21 cellular contexts compared by ENCODE assay signal in the genomic region with DNA sequence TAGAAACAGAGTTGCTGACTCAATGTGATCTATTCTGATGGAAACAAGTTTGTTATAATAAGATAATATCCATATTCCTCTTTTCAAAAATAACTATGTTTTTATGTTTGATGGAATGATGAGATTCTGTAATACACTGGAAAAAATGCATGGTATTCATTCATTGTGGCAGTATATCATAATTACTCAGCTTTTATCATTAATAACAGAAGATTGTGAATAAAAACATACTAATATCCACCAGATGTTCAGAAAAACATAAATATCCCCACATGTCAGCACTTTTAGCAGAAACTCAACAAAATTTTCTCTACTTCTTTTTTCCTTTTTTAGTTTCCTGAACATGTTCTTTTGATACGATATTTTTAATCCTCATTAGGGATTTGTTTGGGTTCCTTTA.
"Had no signal": no experiment of that assay in that cellular context is flagged by ENCODE, and none has a peak within 500 bp of the region (broad histone marks: within the 10 kb centered on the region; RNA-seq: fewer than 3 reads in every experiment).

No MANE protein-coding gene starts in this region.

- H3K4me1 ChIP-seq: spleen, upper lobe of right lung had no signal

- ATAC-seq: activated CD8-positive, alpha-beta T cell treated with anti-CD3 and anti-CD28 coated beads for 36 hours; left cardiac atrium; naive thymus-derived CD8-positive, alpha-beta T cell; stimulated activated memory B cell treated with anti-CD40 and anti-IgM and Interleukin-4, amounts not matched to agents 10 μg/mL and 1 μg/mL and 100 μg/mL, for 72 hours; upper lobe of right lung had no signal

- H3K4me3 Mint-ChIP-seq: activated CD8-positive, alpha-beta T cell treated with anti-CD3 and anti-CD28 coated beads for 36 hours; activated naive CD8-positive, alpha-beta T cell treated with anti-CD3 and anti-CD28 coated beads, Interleukin-2, amount 10 ng/mL, durations not matched to agents 7 days and 5 days; brain; endodermal cell; naive thymus-derived CD8-positive, alpha-beta T cell; stimulated activated memory B cell treated with anti-CD40 and anti-IgM and Interleukin-4, amounts not matched to agents 10 μg/mL and 1 μg/mL and 100 μg/mL, for 72 hours had no signal

- H3K4me1 Mint-ChIP-seq: activated naive CD8-positive, alpha-beta T cell treated with anti-CD3 and anti-CD28 coated beads, Interleukin-2, amount 10 ng/mL, durations not matched to agents 7 days and 5 days; brain; naive thymus-derived CD8-positive, alpha-beta T cell; stimulated activated memory B cell treated with anti-CD40 and anti-IgM and Interleukin-4, amounts not matched to agents 10 μg/mL and 1 μg/mL and 100 μg/mL, for 72 hours had no signal

- H3K9me3 ChIP-seq: spleen, thoracic aorta, upper lobe of right lung had no signal

- H3K4me3 ChIP-seq: dorsolateral prefrontal cortex, spleen, thoracic aorta, upper lobe of right lung had no signal

- DNase-seq: activated CD4-positive, alpha-beta T cell treated with anti-CD3 and anti-CD28 coated beads for 48 hours; activated CD4-positive, CD25-positive, alpha-beta regulatory T cell; activated CD8-positive, alpha-beta T cell treated with anti-CD3 and anti-CD28 coated beads for 36 hours; activated naive CD4-positive, alpha-beta T cell treated with Interleukin-2 at 50 U/mL for 16 hours; activated naive CD8-positive, alpha-beta T cell treated with anti-CD3 and anti-CD28 coated beads, Interleukin-2, amount 10 ng/mL, durations not matched to agents 7 days and 5 days; activated T-cell treated with anti-CD3 and anti-CD28 coated beads, Interleukin-2, amount 50 U/mL, for 1 hour; caudate nucleus; dorsolateral prefrontal cortex; endodermal cell; erythroblast; left cardiac atrium; mesendoderm; naive thymus-derived CD8-positive, alpha-beta T cell; spleen; stimulated activated CD4-positive, alpha-beta T cell treated with anti-CD3 and anti-CD28 coated beads, Interleukin-4, amount 100 ng/mL, for 4 hours; T1000; upper lobe of right lung had no signal

- H3K27ac ChIP-seq: spleen, thoracic aorta, upper lobe of right lung had no signal

- H3K9me3 Mint-ChIP-seq: activated CD8-positive, alpha-beta T cell treated with anti-CD3 and anti-CD28 coated beads for 36 hours; activated naive CD8-positive, alpha-beta T cell treated with anti-CD3 and anti-CD28 coated beads, Interleukin-2, amount 10 ng/mL, durations not matched to agents 7 days and 5 days; activated T-helper 2 cell treated with anti-CD3 and anti-CD28 coated beads, Interferon-gamma antibody, Interleukin-2, Interleukin-4, amounts not matched to agents 10 μg/mL and 5 μg/mL and 100 μg/mL, durations not matched to agents 14 hours and 24 hours and 36 hours; brain; naive thymus-derived CD8-positive, alpha-beta T cell; stimulated activated memory B cell treated with anti-CD40 and anti-IgM and Interleukin-4, amounts not matched to agents 10 μg/mL and 1 μg/mL and 100 μg/mL, for 72 hours had no signal

- H3K36me3 Mint-ChIP-seq: activated naive CD8-positive, alpha-beta T cell treated with anti-CD3 and anti-CD28 coated beads, Interleukin-2, amount 10 ng/mL, durations not matched to agents 7 days and 5 days; naive thymus-derived CD8-positive, alpha-beta T cell; stimulated activated memory B cell treated with anti-CD40 and anti-IgM and Interleukin-4, amounts not matched to agents 10 μg/mL and 1 μg/mL and 100 μg/mL, for 72 hours had no signal

- H3K27me3 ChIP-seq: dorsolateral prefrontal cortex, spleen, upper lobe of right lung had no signal

- H3K36me3 ChIP-seq: spleen, thoracic aorta, upper lobe of right lung had no signal

- H3K27ac Mint-ChIP-seq: activated CD8-positive, alpha-beta T cell treated with anti-CD3 and anti-CD28 coated beads for 36 hours; activated naive CD8-positive, alpha-beta T cell treated with anti-CD3 and anti-CD28 coated beads, Interleukin-2, amount 10 ng/mL, durations not matched to agents 7 days and 5 days; activated T-helper 2 cell treated with anti-CD3 and anti-CD28 coated beads, Interferon-gamma antibody, Interleukin-2, Interleukin-4, amounts not matched to agents 10 μg/mL and 5 μg/mL and 100 μg/mL, durations not matched to agents 14 hours and 24 hours and 36 hours; brain; endodermal cell; naive thymus-derived CD8-positive, alpha-beta T cell; stimulated activated memory B cell treated with anti-CD40 and anti-IgM and Interleukin-4, amounts not matched to agents 10 μg/mL and 1 μg/mL and 100 μg/mL, for 72 hours had no signal

- H3K27me3 Mint-ChIP-seq: brain; stimulated activated memory B cell treated with anti-CD40 and anti-IgM and Interleukin-4, amounts not matched to agents 10 μg/mL and 1 μg/mL and 100 μg/mL, for 72 hours had no signal
